ENCODE assay signal across 37 cellular contexts in genomic region chr6:118530942-118531341, GRCh38. TPM values are rescaled to one million over a fixed set of nuclear protein-coding genes. Genes with fewer than 3 reads are reported as not detected.
"Had no signal": no experiment of that assay in that cellular context is flagged by ENCODE, and none has a peak within 500 bp of the region (broad histone marks: within the 10 kb centered on the region; RNA-seq: fewer than 3 reads in every experiment).

No MANE protein-coding gene starts in this region.

- H3K9me3 ChIP-seq: adrenal gland, body of pancreas, breast epithelium had no signal

- H3K27me3 Mint-ChIP-seq: activated B cell treated with CpG ODN at 0.5 μM for 24 hours; activated CD4-positive, alpha-beta memory T cell treated with anti-CD3 and anti-CD28 coated beads for 36 hours; activated CD4-positive, alpha-beta T cell treated with anti-CD3 and anti-CD28 coated beads, Interleukin-2, amount 10 ng/mL, durations not matched to agents 24 days and 14 days; activated CD8-positive, alpha-beta T cell treated with anti-CD3 and anti-CD28 coated beads for 36 hours; activated naive CD4-positive, alpha-beta T cell treated with anti-CD3 and anti-CD28 coated beads, Interleukin-2, amount 10 ng/mL, durations not matched to agents 7 days and 5 days; activated naive CD8-positive, alpha-beta T cell treated with anti-CD3 and anti-CD28 coated beads for 36 hours; activated T-helper 17 cell treated with anti-CD3 and anti-CD28 coated beads, Interleukin-2, amount 50 U/mL, for 72 hours; T-cell had no signal

- H3K4me3 ChIP-seq: adrenal gland, body of pancreas, breast epithelium had no signal

- H3K27ac ChIP-seq: adrenal gland, body of pancreas, brain microvascular endothelial cell, breast epithelium, VCaP had no signal

- ATAC-seq: activated CD8-positive, alpha-beta T cell treated with anti-CD3 and anti-CD28 coated beads for 36 hours; activated naive CD4-positive, alpha-beta T cell treated with anti-CD3 and anti-CD28 coated beads, Interleukin-2, amount 50 U/mL, for 72 hours; activated T-cell treated with anti-CD3 and anti-CD28 coated beads, Interleukin-2, amount 50 U/mL, for 4 hours; activated T-cell treated with anti-CD3 and anti-CD28 coated beads, Interleukin-2, amount 50 U/mL, for 72 hours; activated T-helper 17 cell treated with anti-CD3 and anti-CD28 coated beads, Interleukin-2, amount 50 U/mL, for 72 hours; body of pancreas; T-cell had no signal

- H3K36me3 ChIP-seq: adrenal gland, brain microvascular endothelial cell, breast epithelium had no signal

- H3K27ac Mint-ChIP-seq: activated B cell treated with CpG ODN at 0.5 μM for 24 hours; activated CD4-positive, alpha-beta memory T cell treated with anti-CD3 and anti-CD28 coated beads for 36 hours; activated CD4-positive, alpha-beta T cell treated with anti-CD3 and anti-CD28 coated beads, Interleukin-2, amount 10 ng/mL, durations not matched to agents 24 days and 14 days; activated CD8-positive, alpha-beta T cell treated with anti-CD3 and anti-CD28 coated beads for 36 hours; activated naive CD4-positive, alpha-beta T cell treated with anti-CD3 and anti-CD28 coated beads, Interleukin-2, amount 10 ng/mL, durations not matched to agents 7 days and 5 days; activated naive CD4-positive, alpha-beta T cell treated with anti-CD3 and anti-CD28 coated beads, Interleukin-2, amount 50 U/mL, for 72 hours; activated naive CD8-positive, alpha-beta T cell treated with anti-CD3 and anti-CD28 coated beads for 36 hours; activated T-cell treated with anti-CD3 and anti-CD28 coated beads, Interleukin-2, amount 50 U/mL, for 72 hours; activated T-helper 1 cell treated with anti-CD3 and anti-CD28 coated beads, Interleukin-12 subunit alpha, Interleukin-12 subunit beta, Interleukin-2, Interleukin-4 antibody, amounts not matched to agents 30 ng/mL and 10 ng/mL and 1 ng/mL, durations not matched to agents 14 hours and 24 hours and 36 hours; activated T-helper 17 cell treated with anti-CD3 and anti-CD28 coated beads, Interleukin-2, amount 50 U/mL, for 72 hours; T-helper 2 cell treated with Interferon-gamma antibody and Interleukin-4, amounts not matched to agents 5 μg/mL and 100 μg/mL, for 36 hours had no signal

- H3K9me3 Mint-ChIP-seq: activated T-helper 17 cell treated with anti-CD3 and anti-CD28 coated beads, Interleukin-2, amount 50 U/mL, for 72 hours had no signal

- H3K4me3 Mint-ChIP-seq: activated B cell treated with CpG ODN at 0.5 μM for 24 hours; activated CD4-positive, alpha-beta memory T cell treated with anti-CD3 and anti-CD28 coated beads for 36 hours; activated CD4-positive, alpha-beta T cell treated with anti-CD3 and anti-CD28 coated beads, Interleukin-2, amount 10 ng/mL, durations not matched to agents 24 days and 14 days; activated CD8-positive, alpha-beta T cell treated with anti-CD3 and anti-CD28 coated beads for 36 hours; activated naive CD4-positive, alpha-beta T cell treated with anti-CD3 and anti-CD28 coated beads, Interleukin-2, amount 10 ng/mL, durations not matched to agents 7 days and 5 days; activated naive CD8-positive, alpha-beta T cell treated with anti-CD3 and anti-CD28 coated beads for 36 hours; activated T-cell treated with anti-CD3 and anti-CD28 coated beads, Interleukin-2, amount 50 U/mL, for 4 hours; activated T-cell treated with anti-CD3 and anti-CD28 coated beads, Interleukin-2, amount 50 U/mL, for 72 hours; activated T-helper 1 cell treated with anti-CD3 and anti-CD28 coated beads, Interleukin-12 subunit alpha, Interleukin-12 subunit beta, Interleukin-2, Interleukin-4 antibody, amounts not matched to agents 30 ng/mL and 10 ng/mL and 1 ng/mL, durations not matched to agents 14 hours and 24 hours and 36 hours; activated T-helper 17 cell treated with anti-CD3 and anti-CD28 coated beads, Interleukin-2, amount 50 U/mL, for 72 hours; T-cell; T-helper 2 cell treated with Interferon-gamma antibody and Interleukin-4, amounts not matched to agents 5 μg/mL and 100 μg/mL, for 36 hours had no signal

- H3K4me1 ChIP-seq: breast epithelium had no signal

- DNase-seq: activated B cell treated with CpG ODN at 0.5 μM for 24 hours; activated CD4-positive, alpha-beta memory T cell treated with anti-CD3 and anti-CD28 coated beads for 36 hours; activated CD4-positive, alpha-beta T cell treated with anti-CD3 and anti-CD28 coated beads for 4 hours; activated CD4-positive, alpha-beta T cell treated with anti-CD3 and anti-CD28 coated beads, Interleukin-2, amount 10 ng/mL, durations not matched to agents 24 days and 14 days; activated CD4-positive, alpha-beta T cell treated with anti-CD3 and anti-CD28 coated beads, Interleukin-2, amount 50 U/mL, for 4 hours; activated CD4-positive, CD25-positive, alpha-beta regulatory T cell treated with anti-CD3 and anti-CD28 coated beads, Interleukin-2, amount 50 U/mL, for 72 hours; activated CD8-positive, alpha-beta memory T cell treated with anti-CD3 and anti-CD28 coated beads, Interleukin-2, amount 50 U/mL, for 4 hours; activated CD8-positive, alpha-beta T cell treated with anti-CD3 and anti-CD28 coated beads for 36 hours; activated effector memory CD4-positive, alpha-beta T cell treated with anti-CD3 and anti-CD28 coated beads, Interleukin-2, amount 50 U/mL, for 16 hours; activated gamma-delta T cell treated with Interleukin-2 at 50 U/mL for 16 hours; activated naive CD4-positive, alpha-beta T cell; activated naive CD4-positive, alpha-beta T cell treated with anti-CD3 and anti-CD28 coated beads, Interleukin-2, amount 10 ng/mL, durations not matched to agents 7 days and 5 days; activated naive CD8-positive, alpha-beta T cell treated with anti-CD3 and anti-CD28 coated beads for 36 hours; activated T-cell treated with anti-CD3 and anti-CD28 coated beads for 4 hours; activated T-cell treated with anti-CD3 and anti-CD28 coated beads, Interleukin-2, amount 50 U/mL, for 1 hour; activated T-cell treated with anti-CD3 and anti-CD28 coated beads, Interleukin-2, amount 50 U/mL, for 4 hours; activated T-cell treated with anti-CD3 and anti-CD28 coated beads, Interleukin-2, amount 50 U/mL, for 72 hours; adrenal gland; amniotic stem cell; aorta; body of pancreas; brain microvascular endothelial cell; central memory CD4-positive, alpha-beta T cell; cerebellar nuclear complex; T-cell; T-helper 2 cell; T-helper 9 cell had no signal

RNA-seq across cellular contexts. Expression of gene PLN, which starts 17.2 kb away (rescaled TPM):
- total RNA-seq: activated B cell treated with CpG ODN at 0.5 μM for 24 hours; activated CD4-positive, alpha-beta memory T cell treated with anti-CD3 and anti-CD28 coated beads for 36 hours; activated CD4-positive, alpha-beta T cell treated with anti-CD3 and anti-CD28 coated beads, Interleukin-2, amount 10 ng/mL, durations not matched to agents 24 days and 14 days; activated CD8-positive, alpha-beta memory T cell treated with anti-CD3 and anti-CD28 coated beads for 36 hours; activated CD8-positive, alpha-beta T cell treated with anti-CD3 and anti-CD28 coated beads for 36 hours; activated naive CD4-positive, alpha-beta T cell treated with anti-CD3 and anti-CD28 coated beads, Interleukin-2, amount 50 U/mL, for 72 hours; activated naive CD8-positive, alpha-beta T cell treated with anti-CD3 and anti-CD28 coated beads for 36 hours; activated T-cell treated with anti-CD3 and anti-CD28 coated beads, Interleukin-2, amount 50 U/mL, for 72 hours; activated T-helper 1 cell treated with anti-CD3 and anti-CD28 coated beads, Interleukin-12 subunit alpha, Interleukin-12 subunit beta, Interleukin-2, Interleukin-4 antibody, amounts not matched to agents 30 ng/mL and 10 ng/mL and 1 ng/mL, durations not matched to agents 14 hours and 24 hours and 36 hours; astrocyte; chondrocyte; T-helper 1 cell treated with Interleukin-12 subunit alpha and Interleukin-12 subunit beta and Interleukin-4 antibody, amounts not matched to agents 30 ng/mL and 1 ng/mL, for 36 hours had no signal
